ENCODE assay signal across 8 cellular contexts in the genomic region with DNA sequence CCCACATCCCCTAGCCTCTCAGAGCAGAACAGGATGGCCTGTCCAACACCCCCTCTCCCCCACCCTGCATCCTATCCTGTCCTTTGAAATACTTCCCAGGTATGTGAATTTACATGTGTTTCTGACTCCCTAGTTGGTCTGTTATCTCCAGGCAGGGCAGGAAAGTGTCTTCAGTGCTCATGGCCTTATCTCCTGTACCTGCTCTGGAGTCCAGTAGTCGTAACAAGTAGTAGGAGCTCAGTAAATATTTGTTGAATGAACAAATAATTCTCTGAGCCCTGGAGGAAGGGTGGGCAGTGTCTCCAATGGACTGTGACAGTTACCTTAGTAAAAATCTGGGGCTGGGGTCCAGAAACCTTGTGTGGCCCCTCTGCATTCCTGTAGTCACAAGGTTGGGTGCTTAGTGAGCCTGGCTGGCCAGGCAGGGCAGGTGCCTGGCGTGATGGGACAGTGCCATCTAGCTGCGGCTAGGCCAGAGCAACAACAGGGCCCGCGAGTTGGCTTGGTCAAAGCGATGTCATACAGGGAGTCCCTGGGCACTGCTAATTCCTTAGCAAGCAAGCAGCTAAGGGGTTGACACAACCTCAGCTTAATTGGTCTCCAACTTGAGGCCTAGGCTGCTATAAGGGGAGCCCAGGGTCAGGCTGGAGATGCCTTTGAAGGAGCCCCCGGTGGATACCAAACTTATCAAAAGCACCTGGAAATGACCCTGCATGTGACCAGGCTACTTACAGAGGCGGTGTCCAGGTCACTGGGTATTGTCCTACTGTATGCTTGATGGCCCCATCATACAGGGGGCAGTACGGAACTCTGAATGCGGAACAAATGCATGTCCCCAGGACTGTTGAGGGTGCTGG.
DNase-seq lines count a peak whose midpoint lies in the region; ATAC-seq and TF ChIP-seq lines count a peak whose summit lies in the region.

No MANE protein-coding gene starts in this region.

- peak; percentile 94 for TF ChIP-seq CTCF in C4-2B (conservative IDR thresholded peaks at IDR 0.05)
- TF ChIP-seq CTCF in RWPE2 (IDR thresholded peaks at IDR 0.05; ENCODE audit: poor library complexity, severe bottlenecking), result peak; percentile 95
- TF ChIP-seq CTCF in progenitor cell of endocrine pancreas (IDR thresholded peaks at IDR 0.05; ENCODE audit: unreplicated experiment), result peak; percentile 89

- no peaks in the 10 kb centered on the region for H3K4me1 ChIP-seq in RWPE2 (ENCODE audit: insufficient read depth, poor library complexity, severe bottlenecking)

- intact Hi-C loops in Right ventricle myocardium superior (cut with DNase I), result no loop called here

- H3K4me3 ChIP-seq in RWPE2 (ENCODE audit: severe bottlenecking), result no peak overlapping the region

- no peaks in the 10 kb centered on the region for H3K9me3 ChIP-seq in RWPE2 (ENCODE audit: severe bottlenecking)

- no peaks in the 10 kb centered on the region for H3K9me3 Mint-ChIP-seq in progenitor cell of endocrine pancreas (ENCODE audit: low read depth)

- ATAC-seq in GM19324 (IDR thresholded peaks at IDR 0.05; ENCODE audit: low FRiP score, unreplicated experiment) (peak; percentile 74), RWPE2 (ENCODE audit: low read depth) (peak; percentile 92), Right ventricle myocardium superior (ENCODE audit: poor library complexity) (peak; percentile 91), GM21367 (IDR thresholded peaks at IDR 0.05; ENCODE audit: unreplicated experiment) (no peak)

- H3K27me3 ChIP-seq in RWPE2 (ENCODE audit: insufficient read depth, poor library complexity, severe bottlenecking), result no peaks in the 10 kb centered on the region

- H3K27ac ChIP-seq in C4-2B, result no peak overlapping the region
- H3K27ac ChIP-seq in RWPE2 (ENCODE audit: poor library complexity, severe bottlenecking), result no peak overlapping the region

- peak; percentile 73 for DNase-seq in KBM-7
- no peak for DNase-seq in RWPE2 (ENCODE audit: low spot score)
- peak; percentile 52 for DNase-seq in activated naive CD4-positive, alpha-beta T cell treated with anti-CD3 and anti-CD28 coated beads, Interleukin-2, amount 50 U/mL, for 16 hours
- peak; percentile 71 for DNase-seq in Right ventricle myocardium superior
- DNase-seq in progenitor cell of endocrine pancreas (ENCODE audit: low spot score, unreplicated experiment), result peak; percentile 59

- H3K36me3 ChIP-seq in RWPE2 (ENCODE audit: low read depth), result no peaks in the 10 kb centered on the region

- H3K27me3 Mint-ChIP-seq in progenitor cell of endocrine pancreas, result peaks cover 11% of the 10 kb centered on the region

- H3K36me3 Mint-ChIP-seq in progenitor cell of endocrine pancreas (ENCODE audit: insufficient read depth), result no peaks in the 10 kb centered on the region

- no peak overlapping the region for H3K4me3 Mint-ChIP-seq in progenitor cell of endocrine pancreas (ENCODE audit: low read depth)

- H3K4me1 Mint-ChIP-seq in progenitor cell of endocrine pancreas (ENCODE audit: low read depth), result peaks cover 29% of the 10 kb centered on the region

- peak overlapping the region; percentile 31 for H3K27ac Mint-ChIP-seq in progenitor cell of endocrine pancreas

- in situ Hi-C loops in KBM-7 (cut with MboI; ENCODE audit: low pct_unique_long_range_greater_than_20kb, low sequenced_read_pairs), result loop anchor here (10.0 kb wide), 1 partner anchor 69 kb away; no protein-coding TSS in a partner anchor
